Comparison of ENCODE assay signal across 1 cellular context in the genomic region with DNA sequence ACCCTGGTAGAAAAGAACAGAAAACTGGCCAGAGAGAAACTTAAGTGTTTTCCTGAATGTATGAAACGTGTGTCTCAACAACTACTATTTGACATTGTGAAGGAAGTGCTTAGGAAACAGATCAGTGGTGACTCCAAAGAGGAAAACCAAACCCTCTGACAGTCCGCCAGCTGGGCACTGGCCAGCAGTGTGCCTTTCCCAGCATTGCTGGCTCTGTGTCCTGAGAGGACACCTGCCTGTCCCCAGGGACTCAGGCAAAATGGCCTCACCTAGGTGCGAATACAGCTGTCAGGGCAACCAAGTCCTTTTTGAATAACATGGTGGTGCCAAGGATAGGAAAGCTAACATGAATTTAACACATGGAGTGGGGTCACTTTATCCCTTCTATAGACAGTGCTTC.
A peak's percentile ranks its signal among the peaks of the same experiment; 100 is the strongest.
TF ChIP-seq lines count a peak whose summit lies in the region.

No MANE protein-coding gene starts in this region.

TF ChIP-seq in liver, 16 proteins besides CTCF, POLR2A, EP300 and RAD21 (continued from another document):
- TF ChIP-seq GABPA (IDR thresholded peaks at IDR 0.05 in 1 of 2, conservative IDR thresholded peaks at IDR 0.05 in 1 of 2) = no peak
- TF ChIP-seq HNF4A (conservative IDR thresholded peaks at IDR 0.05) = peak; percentile 37 to 47
- no peak for TF ChIP-seq FOXA1 (IDR thresholded peaks at IDR 0.05)
- no peak for TF ChIP-seq ATF3 (IDR thresholded peaks at IDR 0.05)
- peak; percentile 45 for TF ChIP-seq SP1 (IDR thresholded peaks at IDR 0.05)
- TF ChIP-seq, protein P1, sequence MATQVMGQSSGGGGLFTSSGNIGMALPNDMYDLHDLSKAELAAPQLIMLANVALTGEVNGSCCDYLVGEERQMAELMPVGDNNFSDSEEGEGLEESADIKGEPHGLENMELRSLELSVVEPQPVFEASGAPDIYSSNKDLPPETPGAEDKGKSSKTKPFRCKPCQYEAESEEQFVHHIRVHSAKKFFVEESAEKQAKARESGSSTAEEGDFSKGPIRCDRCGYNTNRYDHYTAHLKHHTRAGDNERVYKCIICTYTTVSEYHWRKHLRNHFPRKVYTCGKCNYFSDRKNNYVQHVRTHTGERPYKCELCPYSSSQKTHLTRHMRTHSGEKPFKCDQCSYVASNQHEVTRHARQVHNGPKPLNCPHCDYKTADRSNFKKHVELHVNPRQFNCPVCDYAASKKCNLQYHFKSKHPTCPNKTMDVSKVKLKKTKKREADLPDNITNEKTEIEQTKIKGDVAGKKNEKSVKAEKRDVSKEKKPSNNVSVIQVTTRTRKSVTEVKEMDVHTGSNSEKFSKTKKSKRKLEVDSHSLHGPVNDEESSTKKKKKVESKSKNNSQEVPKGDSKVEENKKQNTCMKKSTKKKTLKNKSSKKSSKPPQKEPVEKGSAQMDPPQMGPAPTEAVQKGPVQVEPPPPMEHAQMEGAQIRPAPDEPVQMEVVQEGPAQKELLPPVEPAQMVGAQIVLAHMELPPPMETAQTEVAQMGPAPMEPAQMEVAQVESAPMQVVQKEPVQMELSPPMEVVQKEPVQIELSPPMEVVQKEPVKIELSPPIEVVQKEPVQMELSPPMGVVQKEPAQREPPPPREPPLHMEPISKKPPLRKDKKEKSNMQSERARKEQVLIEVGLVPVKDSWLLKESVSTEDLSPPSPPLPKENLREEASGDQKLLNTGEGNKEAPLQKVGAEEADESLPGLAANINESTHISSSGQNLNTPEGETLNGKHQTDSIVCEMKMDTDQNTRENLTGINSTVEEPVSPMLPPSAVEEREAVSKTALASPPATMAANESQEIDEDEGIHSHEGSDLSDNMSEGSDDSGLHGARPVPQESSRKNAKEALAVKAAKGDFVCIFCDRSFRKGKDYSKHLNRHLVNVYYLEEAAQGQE (IDR thresholded peaks at IDR 0.05) = no peak
- no peak for TF ChIP-seq FOXA2 (IDR thresholded peaks at IDR 0.05)
- TF ChIP-seq EGR1 (IDR thresholded peaks at IDR 0.05; ENCODE audit: low read depth in 2 of 2) = peak in 1 of 2 donors; percentile 74
